In the genomic region with DNA sequence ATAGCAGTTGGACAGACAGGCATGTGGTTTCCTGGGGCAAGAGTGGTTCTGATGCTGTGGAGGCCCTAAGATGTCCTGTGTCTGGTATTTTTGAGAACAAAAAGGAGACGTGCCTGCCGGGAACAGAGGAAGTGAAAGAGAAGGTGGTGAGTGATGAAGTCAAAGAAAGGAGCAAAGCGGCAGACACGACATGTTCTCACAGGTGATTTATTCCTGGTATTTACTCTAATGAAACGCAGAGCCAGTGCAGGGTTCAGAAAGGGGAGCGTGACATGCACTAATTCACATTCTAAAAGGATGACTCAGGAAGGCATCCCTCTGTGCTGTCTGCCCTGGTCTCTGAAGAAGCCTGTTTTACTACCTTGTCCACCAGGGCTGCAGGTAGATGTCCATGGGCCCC, we compare ENCODE assay signal across 16 cellular contexts.
DNase-seq lines count a peak whose midpoint lies in the region; ATAC-seq, FAIRE-seq and TF ChIP-seq lines count a peak whose summit lies in the region.
"Had no signal": no experiment of that assay in that cellular context is flagged by ENCODE, and none has a peak within 500 bp of the region (broad histone marks: within the 10 kb centered on the region; RNA-seq: fewer than 3 reads in every experiment).

No MANE protein-coding gene starts in this region.

- TF ChIP-seq EP300 in HepG2 (IDR thresholded peaks at IDR 0.05; ENCODE audit: low read depth in 2 of 2, low read length in 2 of 2) (no peak), HepG2 (CRISPR knock-in tag; IDR thresholded peaks at IDR 0.05; ENCODE audit: borderline replicate concordance) (no peak)

- H3K36me3 ChIP-seq in HepG2 (replicated peaks in 1 of 2; ENCODE audit: control insufficient read depth in 1 of 2, insufficient read depth in 2 of 2, low read length in 2 of 2): no peaks in the 10 kb centered on the region
- H3K36me3 ChIP-seq in right lobe of liver: no peaks in the 10 kb centered on the region
- no peaks in the 10 kb centered on the region for H3K36me3 ChIP-seq in H7 (replicated peaks; ENCODE audit: control insufficient read depth, insufficient read depth, low read length)
- no peaks in the 10 kb centered on the region for H3K36me3 ChIP-seq in lower lobe of right lung

- intact Hi-C loops in HepG2 (cut with micrococcal nuclease; ENCODE audit: unreplicated experiment): no loop called here
- intact Hi-C loops in right lobe of liver (cut with DNase I): no loop called here
- intact Hi-C loops in lower lobe of right lung (cut with DNase I): no loop called here

- H3K9me3 ChIP-seq in HepG2 (ENCODE audit: low read length): no peaks in the 10 kb centered on the region
- H3K9me3 ChIP-seq in right lobe of liver: no peaks in the 10 kb centered on the region
- no peaks in the 10 kb centered on the region for H3K9me3 ChIP-seq in lower lobe of right lung

- POLR2A ChIA-PET in HepG2 (lab: Yijun Ruan, JAX): no interaction called here

- no peaks in the 10 kb centered on the region for H4K20me1 ChIP-seq in HepG2 (ENCODE audit: insufficient read depth, low read length)

- no peak overlapping the region for H3K27ac ChIP-seq in HepG2 (ENCODE audit: extremely low read length, insufficient read depth, low read length)
- H3K27ac ChIP-seq in right lobe of liver: no peak overlapping the region
- H3K27ac ChIP-seq in lower lobe of right lung: no peak overlapping the region
- H3K27ac ChIP-seq: SK-N-MC had no signal

- DNase-seq in HepG2 (ENCODE audit: low spot score): no peak
- no peak for DNase-seq in right lobe of liver
- DNase-seq in RPMI7951 (ENCODE audit: low read depth): peak; percentile 18
- DNase-seq in glomerular visceral epithelial cell (ENCODE audit: extremely low spot score): peak; percentile 59
- no peak for DNase-seq in H7
- no peak for DNase-seq in lower lobe of right lung
- DNase-seq in 8988T: no peak
- DNase-seq: activated CD4-positive, CD25-positive, alpha-beta regulatory T cell treated with anti-CD3 and anti-CD28 coated beads, Interleukin-2, amount 50 U/mL, for 72 hours; activated T-cell treated with anti-CD3 and anti-CD28 coated beads, Interleukin-2, amount 50 U/mL, for 1 hour; aorta; effector memory CD8-positive, alpha-beta T cell; hippocampal formation; NCI-H1048; NCI-H524 treated with DMSO at 0.1 percent for 48 hours had no signal

- no peak overlapping the region for H3K4me3 ChIP-seq in HepG2 (replicated peaks in 1 of 3; ENCODE audit: insufficient read depth in 1 of 3, low read depth in 2 of 3, low read length in 3 of 3)
- H3K4me3 ChIP-seq in right lobe of liver: no peak overlapping the region
- H3K4me3 ChIP-seq in H7 (ENCODE audit: insufficient read depth, low read depth, low read length): no peak overlapping the region
- H3K4me3 ChIP-seq in lower lobe of right lung: no peak overlapping the region
- H3K4me3 ChIP-seq: SK-N-MC had no signal

- CTCF ChIA-PET in HepG2 (lab: Yijun Ruan, JAX; ENCODE audit: low intra/inter-chr PET ratio, low total read pairs): no interaction called here

- no peaks in the 10 kb centered on the region for H3K27me3 ChIP-seq in HepG2 (ENCODE audit: control insufficient read depth in 1 of 2, insufficient read depth in 2 of 2, low read length in 2 of 2)
- no peaks in the 10 kb centered on the region for H3K27me3 ChIP-seq in right lobe of liver
- H3K27me3 ChIP-seq in H7 (ENCODE audit: control insufficient read depth, insufficient read depth, low read length): no peaks in the 10 kb centered on the region
- H3K27me3 ChIP-seq in lower lobe of right lung (ENCODE audit: low read depth): no peaks in the 10 kb centered on the region

- TF ChIP-seq CTCF in HepG2 (CRISPR knock-in tag; IDR thresholded peaks at IDR 0.05): no peak
- no peak for TF ChIP-seq CTCF in right lobe of liver (IDR thresholded peaks at IDR 0.05)
- no peak for TF ChIP-seq CTCF in lower lobe of right lung (IDR thresholded peaks at IDR 0.05)

- no peak for TF ChIP-seq RAD21 in HepG2 (CRISPR knock-in tag; IDR thresholded peaks at IDR 0.05)

- in situ Hi-C loops in HepG2 (cut with HindIII; ENCODE audit: extremely low pct_ligation_motif_present, low pct_unique_long_range_greater_than_20kb): no loop called here

- no peak overlapping the region for H3K4me2 ChIP-seq in HepG2 (ENCODE audit: low read depth, low read length)

- H3K4me1 ChIP-seq in HepG2 (ENCODE audit: insufficient read depth, low read length) (no peaks in the 10 kb centered on the region), right lobe of liver (no peaks in the 10 kb centered on the region), lower lobe of right lung (no peaks in the 10 kb centered on the region)

- H3K9ac ChIP-seq in HepG2 (ENCODE audit: insufficient read depth, low read depth, low read length): no peak overlapping the region

- TF ChIP-seq POLR2A in HepG2 (IDR thresholded peaks at IDR 0.05; ENCODE audit: insufficient read depth in 1 of 2, low read depth in 2 of 2, low read length in 2 of 2) (no peak), right lobe of liver (IDR thresholded peaks at IDR 0.05) (no peak)

- no peak overlapping the region for H2AFZ ChIP-seq in HepG2 (ENCODE audit: low read length)

- peak; percentile 62 for ATAC-seq in HepG2
- no peak for ATAC-seq in right lobe of liver
- no peak for ATAC-seq in HG02610 (IDR thresholded peaks at IDR 0.05; ENCODE audit: unreplicated experiment)
- ATAC-seq in lower lobe of right lung: no peak
- ATAC-seq: effector memory CD8-positive, alpha-beta T cell had no signal

- no peak for FAIRE-seq in HepG2 (lab: Jason Lieb, UNC)

- 6% methylated on average over 6 of the region's 6 CpGs for WGBS in HepG2 (ENCODE audit: low lambda C conversion rate)
- WGBS in right lobe of liver (ENCODE audit: insufficient coverage, low coverage, low lambda C conversion rate, missing lambda C conversion rate): 55% methylated on average over 6 of the region's 6 CpGs

- no peaks in the 10 kb centered on the region for H3K79me2 ChIP-seq in HepG2 (ENCODE audit: insufficient read depth, low read length)

- BruUV-seq in HepG2 (replicated peaks; lab: Mats Ljungman, UMichigan): no TSS peak

TF ChIP-seq in HepG2, 621 proteins besides CTCF, POLR2A, EP300 and RAD21 (continues in another document):
- no peak for TF ChIP-seq KDM1A (CRISPR knock-in tag; IDR thresholded peaks at IDR 0.05)
- no peak for TF ChIP-seq DBP (CRISPR knock-in tag; IDR thresholded peaks at IDR 0.05; ENCODE audit: not compliant biosample characterization)
- no peak for TF ChIP-seq PHF21A (CRISPR knock-in tag; IDR thresholded peaks at IDR 0.05)
- TF ChIP-seq, protein P1, sequence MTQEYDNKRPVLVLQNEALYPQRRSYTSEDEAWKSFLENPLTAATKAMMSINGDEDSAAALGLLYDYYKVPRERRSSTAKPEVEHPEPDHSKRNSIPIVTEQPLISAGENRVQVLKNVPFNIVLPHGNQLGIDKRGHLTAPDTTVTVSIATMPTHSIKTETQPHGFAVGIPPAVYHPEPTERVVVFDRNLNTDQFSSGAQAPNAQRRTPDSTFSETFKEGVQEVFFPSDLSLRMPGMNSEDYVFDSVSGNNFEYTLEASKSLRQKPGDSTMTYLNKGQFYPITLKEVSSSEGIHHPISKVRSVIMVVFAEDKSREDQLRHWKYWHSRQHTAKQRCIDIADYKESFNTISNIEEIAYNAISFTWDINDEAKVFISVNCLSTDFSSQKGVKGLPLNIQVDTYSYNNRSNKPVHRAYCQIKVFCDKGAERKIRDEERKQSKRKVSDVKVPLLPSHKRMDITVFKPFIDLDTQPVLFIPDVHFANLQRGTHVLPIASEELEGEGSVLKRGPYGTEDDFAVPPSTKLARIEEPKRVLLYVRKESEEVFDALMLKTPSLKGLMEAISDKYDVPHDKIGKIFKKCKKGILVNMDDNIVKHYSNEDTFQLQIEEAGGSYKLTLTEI (CRISPR knock-in tag; conservative IDR thresholded peaks at IDR 0.05): no peak
- no peak for TF ChIP-seq GATA4 (IDR thresholded peaks at IDR 0.05; ENCODE audit: borderline replicate concordance, low read depth)
- no peak for TF ChIP-seq PAWR (CRISPR knock-in tag; IDR thresholded peaks at IDR 0.05; ENCODE audit: borderline replicate concordance)
- no peak for TF ChIP-seq HOXA5 (CRISPR knock-in tag; IDR thresholded peaks at IDR 0.05)
- no peak for TF ChIP-seq TFDP2 (CRISPR knock-in tag; IDR thresholded peaks at IDR 0.05)
- no peak for TF ChIP-seq ZNF235 (CRISPR knock-in tag; IDR thresholded peaks at IDR 0.05; ENCODE audit: borderline replicate concordance)

Comparison
In these comparisons a context has a peak if more than half of its experiments do, and no peak if none do; other contexts are left out.
1. DNase-seq: peak in RPMI7951 (single experiment) and glomerular visceral epithelial cell (single experiment); none in HepG2 (single experiment), right lobe of liver (0 of 3), H7 (single experiment), lower lobe of right lung (single experiment) and 8988T (single experiment).